1 cellular context compared by ENCODE assay signal in the genomic region with DNA sequence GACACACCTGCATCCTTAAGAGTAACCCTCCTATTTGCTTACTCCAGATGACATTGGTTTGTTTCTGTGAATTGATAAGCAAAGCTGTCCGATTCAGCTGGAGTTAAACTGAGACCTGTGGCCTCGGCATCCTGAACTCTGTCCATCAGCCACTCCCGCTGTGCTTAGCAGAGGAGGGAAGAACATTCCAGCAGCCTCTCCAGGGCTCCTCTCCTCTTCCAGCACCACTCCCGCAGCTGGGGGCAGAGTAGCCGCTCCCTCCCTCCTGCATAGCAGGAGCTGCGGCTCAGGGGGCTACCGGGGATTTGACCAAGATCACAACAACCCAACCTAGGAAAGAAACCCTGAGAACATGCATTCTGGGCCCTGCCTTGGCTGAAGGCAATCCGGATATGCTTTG.
TF ChIP-seq lines count a peak whose summit lies in the region.

No MANE protein-coding gene starts in this region.

TF ChIP-seq in GM23338, 12 proteins besides CTCF, POLR2A, EP300 and RAD21:
- TF ChIP-seq ZNF462 (CRISPR knock-in tag; IDR thresholded peaks at IDR 0.05) = no peak
- TF ChIP-seq JUNB (IDR thresholded peaks at IDR 0.05; ENCODE audit: unreplicated experiment) = no peak
- TF ChIP-seq, protein P1, sequence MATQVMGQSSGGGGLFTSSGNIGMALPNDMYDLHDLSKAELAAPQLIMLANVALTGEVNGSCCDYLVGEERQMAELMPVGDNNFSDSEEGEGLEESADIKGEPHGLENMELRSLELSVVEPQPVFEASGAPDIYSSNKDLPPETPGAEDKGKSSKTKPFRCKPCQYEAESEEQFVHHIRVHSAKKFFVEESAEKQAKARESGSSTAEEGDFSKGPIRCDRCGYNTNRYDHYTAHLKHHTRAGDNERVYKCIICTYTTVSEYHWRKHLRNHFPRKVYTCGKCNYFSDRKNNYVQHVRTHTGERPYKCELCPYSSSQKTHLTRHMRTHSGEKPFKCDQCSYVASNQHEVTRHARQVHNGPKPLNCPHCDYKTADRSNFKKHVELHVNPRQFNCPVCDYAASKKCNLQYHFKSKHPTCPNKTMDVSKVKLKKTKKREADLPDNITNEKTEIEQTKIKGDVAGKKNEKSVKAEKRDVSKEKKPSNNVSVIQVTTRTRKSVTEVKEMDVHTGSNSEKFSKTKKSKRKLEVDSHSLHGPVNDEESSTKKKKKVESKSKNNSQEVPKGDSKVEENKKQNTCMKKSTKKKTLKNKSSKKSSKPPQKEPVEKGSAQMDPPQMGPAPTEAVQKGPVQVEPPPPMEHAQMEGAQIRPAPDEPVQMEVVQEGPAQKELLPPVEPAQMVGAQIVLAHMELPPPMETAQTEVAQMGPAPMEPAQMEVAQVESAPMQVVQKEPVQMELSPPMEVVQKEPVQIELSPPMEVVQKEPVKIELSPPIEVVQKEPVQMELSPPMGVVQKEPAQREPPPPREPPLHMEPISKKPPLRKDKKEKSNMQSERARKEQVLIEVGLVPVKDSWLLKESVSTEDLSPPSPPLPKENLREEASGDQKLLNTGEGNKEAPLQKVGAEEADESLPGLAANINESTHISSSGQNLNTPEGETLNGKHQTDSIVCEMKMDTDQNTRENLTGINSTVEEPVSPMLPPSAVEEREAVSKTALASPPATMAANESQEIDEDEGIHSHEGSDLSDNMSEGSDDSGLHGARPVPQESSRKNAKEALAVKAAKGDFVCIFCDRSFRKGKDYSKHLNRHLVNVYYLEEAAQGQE (IDR thresholded peaks at IDR 0.05; ENCODE audit: unreplicated experiment) = no peak
- TF ChIP-seq ETS1 (IDR thresholded peaks at IDR 0.05) = no peak
- TF ChIP-seq NANOG (IDR thresholded peaks at IDR 0.05; ENCODE audit: borderline replicate concordance) = no peak
- TF ChIP-seq POLR2AphosphoS5 (IDR thresholded peaks at IDR 0.05; ENCODE audit: low read depth) = no peak
- TF ChIP-seq CREB1 (CRISPR knock-in tag; IDR thresholded peaks at IDR 0.05; ENCODE audit: low read depth) = no peak
